In the genomic region with DNA sequence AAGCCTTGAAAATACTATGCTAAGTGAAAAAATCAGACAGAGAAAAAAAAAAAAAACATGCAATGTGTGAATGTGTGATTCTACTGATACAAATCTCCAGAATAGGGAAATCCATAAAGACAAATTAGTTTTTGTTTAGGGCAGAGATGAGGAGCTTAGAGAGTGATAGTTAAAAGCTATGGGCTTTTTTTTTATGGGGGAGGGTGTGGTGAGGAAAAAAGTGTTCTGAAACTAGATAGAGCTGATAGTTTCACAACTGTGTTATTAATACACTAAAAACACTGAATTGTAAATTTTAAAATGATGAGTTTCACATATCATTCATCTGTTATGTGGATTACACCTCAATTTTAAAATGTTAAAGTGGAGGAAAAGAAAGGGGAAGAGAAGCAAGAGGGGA, we compare ENCODE assay signal across 26 cellular contexts.
"Had no signal": no experiment of that assay in that cellular context is flagged by ENCODE, and none has a peak within 500 bp of the region (broad histone marks: within the 10 kb centered on the region; RNA-seq: fewer than 3 reads in every experiment).

No MANE protein-coding gene starts in this region.

- H3K9me3 ChIP-seq: esophagus squamous epithelium, gastrocnemius medialis, heart right ventricle, left lung, lower lobe of right lung, mucosa of descending colon had no signal

- DNase-seq: dermis blood vessel endothelial cell; dorsolateral prefrontal cortex; effector CD4-positive, alpha-beta T cell; effector memory CD4-positive, alpha-beta T cell; erythroblast; esophagus squamous epithelium; foreskin fibroblast; foreskin melanocyte; gastrocnemius medialis; glutamatergic neuron; head of caudate nucleus; heart right ventricle; hippocampal formation; left cardiac atrium; left lung; left ventricle myocardium superior; lower lobe of right lung; mesenchymal stem cell; mucosa of descending colon; naive B cell; naive thymus-derived CD8-positive, alpha-beta T cell had no signal

- H3K36me3 Mint-ChIP-seq: mesothelial cell of epicardium; naive B cell; naive thymus-derived CD8-positive, alpha-beta T cell had no signal

- H3K4me1 Mint-ChIP-seq: naive B cell; naive thymus-derived CD8-positive, alpha-beta T cell had no signal

- H3K27ac Mint-ChIP-seq: mesothelial cell of epicardium; naive B cell; naive thymus-derived CD8-positive, alpha-beta T cell had no signal

- H3K4me3 ChIP-seq: dorsolateral prefrontal cortex, esophagus squamous epithelium, gastrocnemius medialis, heart right ventricle, left lung, lower lobe of right lung, mucosa of descending colon had no signal

- H3K36me3 ChIP-seq: esophagus squamous epithelium, gastrocnemius medialis, heart right ventricle, left lung, lower lobe of right lung had no signal

- H3K4me3 Mint-ChIP-seq: mesothelial cell of epicardium; naive B cell; naive thymus-derived CD8-positive, alpha-beta T cell had no signal

- FAIRE-seq: endothelial cell of umbilical vein, islet of Langerhans, keratinocyte had no signal

- H3K27me3 ChIP-seq: esophagus squamous epithelium, gastrocnemius medialis, heart right ventricle, left lung had no signal

- H3K4me1 ChIP-seq: esophagus squamous epithelium, heart right ventricle, left lung, lower lobe of right lung had no signal

- H3K27ac ChIP-seq: dorsolateral prefrontal cortex, esophagus squamous epithelium, gastrocnemius medialis, heart right ventricle, left lung, lower lobe of right lung had no signal

- H3K9me3 Mint-ChIP-seq: mesothelial cell of epicardium had no signal

- ATAC-seq: esophagus mucosa; gastrocnemius medialis; heart right ventricle; left cardiac atrium; left lung; left ventricle myocardium superior; lower lobe of right lung; mucosa of descending colon; naive thymus-derived CD8-positive, alpha-beta T cell had no signal

- H3K27me3 Mint-ChIP-seq: naive B cell had no signal
